ENCODE assay signal across 30 cellular contexts in the genomic region with DNA sequence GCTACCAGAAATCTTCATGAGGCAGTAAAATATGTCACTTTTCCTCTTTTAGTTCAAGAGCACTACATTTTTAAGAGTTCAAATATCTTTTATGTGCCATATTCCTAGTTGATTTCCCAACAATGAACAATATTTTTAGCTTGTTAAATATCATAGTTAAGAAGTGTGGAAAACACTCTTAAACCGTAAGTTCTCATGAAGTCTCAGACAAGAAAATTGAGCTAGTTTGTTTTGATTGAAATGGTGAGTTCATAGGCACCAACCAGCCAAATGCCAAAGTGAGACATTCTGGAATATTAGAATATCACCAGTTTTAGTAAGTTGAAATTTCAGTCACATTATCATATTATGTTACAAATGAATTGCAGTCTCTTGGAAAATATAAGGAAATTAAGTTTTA.
"Had no signal": no experiment of that assay in that cellular context is flagged by ENCODE, and none has a peak within 500 bp of the region (broad histone marks: within the 10 kb centered on the region; RNA-seq: fewer than 3 reads in every experiment).

No MANE protein-coding gene starts in this region.

- H3K4me3 Mint-ChIP-seq: activated CD4-positive, alpha-beta memory T cell treated with anti-CD3 and anti-CD28 coated beads for 36 hours; activated CD4-positive, alpha-beta T cell treated with anti-CD3 and anti-CD28 coated beads for 36 hours; activated CD4-positive, alpha-beta T cell treated with anti-CD3 and anti-CD28 coated beads, Interleukin-2, amount 10 ng/mL, durations not matched to agents 24 days and 14 days; activated CD8-positive, alpha-beta memory T cell treated with anti-CD3 and anti-CD28 coated beads, Interleukin-2, amount 10 ng/mL, durations not matched to agents 7 days and 5 days; activated CD8-positive, alpha-beta T cell treated with anti-CD3 and anti-CD28 coated beads, Interleukin-2, amount 10 ng/mL, durations not matched to agents 7 days and 5 days; activated naive CD4-positive, alpha-beta T cell treated with anti-CD3 and anti-CD28 coated beads for 36 hours; activated naive CD4-positive, alpha-beta T cell treated with anti-CD3 and anti-CD28 coated beads, Interleukin-2, amount 50 U/mL, for 24 hours; activated naive CD8-positive, alpha-beta T cell treated with anti-CD3 and anti-CD28 coated beads for 36 hours; activated naive CD8-positive, alpha-beta T cell treated with anti-CD3 and anti-CD28 coated beads, Interleukin-2, amount 50 U/mL, for 24 hours; activated T-helper 1 cell treated with anti-CD3 and anti-CD28 coated beads, Interleukin-12 subunit alpha, Interleukin-12 subunit beta, Interleukin-2, Interleukin-4 antibody, amounts not matched to agents 30 ng/mL and 10 ng/mL and 1 ng/mL, durations not matched to agents 14 hours and 24 hours and 36 hours; brain had no signal

- H3K27me3 Mint-ChIP-seq: activated CD4-positive, alpha-beta memory T cell treated with anti-CD3 and anti-CD28 coated beads for 36 hours; activated CD4-positive, alpha-beta T cell treated with anti-CD3 and anti-CD28 coated beads for 36 hours; activated CD4-positive, alpha-beta T cell treated with anti-CD3 and anti-CD28 coated beads, Interleukin-2, amount 10 ng/mL, durations not matched to agents 24 days and 14 days; activated CD8-positive, alpha-beta memory T cell treated with anti-CD3 and anti-CD28 coated beads, Interleukin-2, amount 10 ng/mL, durations not matched to agents 7 days and 5 days; activated naive CD8-positive, alpha-beta T cell treated with anti-CD3 and anti-CD28 coated beads for 36 hours; activated naive CD8-positive, alpha-beta T cell treated with anti-CD3 and anti-CD28 coated beads, Interleukin-2, amount 50 U/mL, for 24 hours had no signal

- H3K36me3 ChIP-seq: adrenal gland, ascending aorta, breast epithelium, cardiac muscle cell, colonic mucosa, gastrocnemius medialis had no signal

- H3K4me1 Mint-ChIP-seq: activated CD4-positive, alpha-beta T cell treated with anti-CD3 and anti-CD28 coated beads for 36 hours; activated CD4-positive, alpha-beta T cell treated with anti-CD3 and anti-CD28 coated beads, Interleukin-2, amount 10 ng/mL, durations not matched to agents 24 days and 14 days; activated CD8-positive, alpha-beta memory T cell treated with anti-CD3 and anti-CD28 coated beads, Interleukin-2, amount 10 ng/mL, durations not matched to agents 7 days and 5 days; activated naive CD4-positive, alpha-beta T cell treated with anti-CD3 and anti-CD28 coated beads, Interleukin-2, amount 50 U/mL, for 24 hours; activated naive CD8-positive, alpha-beta T cell treated with anti-CD3 and anti-CD28 coated beads for 36 hours; activated naive CD8-positive, alpha-beta T cell treated with anti-CD3 and anti-CD28 coated beads, Interleukin-2, amount 50 U/mL, for 24 hours had no signal

- H3K4me3 ChIP-seq: adrenal gland, ascending aorta, breast epithelium, cardiac muscle cell, colonic mucosa, gastrocnemius medialis had no signal

- H3K9me3 ChIP-seq: adrenal gland, ascending aorta, breast epithelium, colonic mucosa, gastrocnemius medialis had no signal

- H3K27ac Mint-ChIP-seq: activated CD4-positive, alpha-beta memory T cell treated with anti-CD3 and anti-CD28 coated beads for 36 hours; activated CD4-positive, alpha-beta T cell treated with anti-CD3 and anti-CD28 coated beads for 36 hours; activated CD4-positive, alpha-beta T cell treated with anti-CD3 and anti-CD28 coated beads, Interleukin-2, amount 10 ng/mL, durations not matched to agents 24 days and 14 days; activated CD8-positive, alpha-beta memory T cell treated with anti-CD3 and anti-CD28 coated beads, Interleukin-2, amount 10 ng/mL, durations not matched to agents 7 days and 5 days; activated CD8-positive, alpha-beta T cell treated with anti-CD3 and anti-CD28 coated beads, Interleukin-2, amount 10 ng/mL, durations not matched to agents 7 days and 5 days; activated naive CD4-positive, alpha-beta T cell treated with anti-CD3 and anti-CD28 coated beads for 36 hours; activated naive CD4-positive, alpha-beta T cell treated with anti-CD3 and anti-CD28 coated beads, Interleukin-2, amount 50 U/mL, for 24 hours; activated naive CD8-positive, alpha-beta T cell treated with anti-CD3 and anti-CD28 coated beads for 36 hours; activated naive CD8-positive, alpha-beta T cell treated with anti-CD3 and anti-CD28 coated beads, Interleukin-2, amount 50 U/mL, for 24 hours; activated T-helper 1 cell treated with anti-CD3 and anti-CD28 coated beads, Interleukin-12 subunit alpha, Interleukin-12 subunit beta, Interleukin-2, Interleukin-4 antibody, amounts not matched to agents 30 ng/mL and 10 ng/mL and 1 ng/mL, durations not matched to agents 14 hours and 24 hours and 36 hours; activated T-helper 2 cell treated with anti-CD3 and anti-CD28 coated beads, Interferon-gamma antibody, Interleukin-2, Interleukin-4, amounts not matched to agents 10 μg/mL and 5 μg/mL and 100 μg/mL, durations not matched to agents 14 hours and 24 hours and 36 hours had no signal

- H3K36me3 Mint-ChIP-seq: activated CD4-positive, alpha-beta memory T cell treated with anti-CD3 and anti-CD28 coated beads for 36 hours; activated CD8-positive, alpha-beta memory T cell treated with anti-CD3 and anti-CD28 coated beads, Interleukin-2, amount 10 ng/mL, durations not matched to agents 7 days and 5 days; activated naive CD4-positive, alpha-beta T cell treated with anti-CD3 and anti-CD28 coated beads, Interleukin-2, amount 50 U/mL, for 24 hours; activated naive CD8-positive, alpha-beta T cell treated with anti-CD3 and anti-CD28 coated beads for 36 hours; brain had no signal

- H3K9me3 Mint-ChIP-seq: activated CD4-positive, alpha-beta memory T cell treated with anti-CD3 and anti-CD28 coated beads for 36 hours; activated CD4-positive, alpha-beta T cell treated with anti-CD3 and anti-CD28 coated beads, Interleukin-2, amount 10 ng/mL, durations not matched to agents 24 days and 14 days; activated naive CD4-positive, alpha-beta T cell treated with anti-CD3 and anti-CD28 coated beads for 36 hours; activated naive CD4-positive, alpha-beta T cell treated with anti-CD3 and anti-CD28 coated beads, Interleukin-2, amount 50 U/mL, for 24 hours; activated naive CD8-positive, alpha-beta T cell treated with anti-CD3 and anti-CD28 coated beads for 36 hours; activated naive CD8-positive, alpha-beta T cell treated with anti-CD3 and anti-CD28 coated beads, Interleukin-2, amount 50 U/mL, for 24 hours; activated T-helper 1 cell treated with anti-CD3 and anti-CD28 coated beads, Interleukin-12 subunit alpha, Interleukin-12 subunit beta, Interleukin-2, Interleukin-4 antibody, amounts not matched to agents 30 ng/mL and 10 ng/mL and 1 ng/mL, durations not matched to agents 14 hours and 24 hours and 36 hours; activated T-helper 2 cell treated with anti-CD3 and anti-CD28 coated beads, Interferon-gamma antibody, Interleukin-2, Interleukin-4, amounts not matched to agents 10 μg/mL and 5 μg/mL and 100 μg/mL, durations not matched to agents 14 hours and 24 hours and 36 hours; brain had no signal

- H3K27ac ChIP-seq: adrenal gland, ascending aorta, cardiac muscle cell, colonic mucosa, foreskin keratinocyte, gastrocnemius medialis had no signal

- ATAC-seq: activated CD4-positive, alpha-beta T cell treated with anti-CD3 and anti-CD28 coated beads for 36 hours; activated CD8-positive, alpha-beta memory T cell treated with anti-CD3 and anti-CD28 coated beads, Interleukin-2, amount 10 ng/mL, durations not matched to agents 7 days and 5 days; activated CD8-positive, alpha-beta T cell treated with anti-CD3 and anti-CD28 coated beads, Interleukin-2, amount 10 ng/mL, durations not matched to agents 7 days and 5 days; activated naive CD8-positive, alpha-beta T cell treated with anti-CD3 and anti-CD28 coated beads, Interleukin-2, amount 50 U/mL, for 24 hours; esophagus mucosa; foreskin keratinocyte; gastrocnemius medialis had no signal

- DNase-seq: activated CD4-positive, alpha-beta memory T cell treated with anti-CD3 and anti-CD28 coated beads for 36 hours; activated CD4-positive, alpha-beta T cell treated with anti-CD3 and anti-CD28 coated beads for 36 hours; activated CD4-positive, alpha-beta T cell treated with anti-CD3 and anti-CD28 coated beads, Interleukin-2, amount 10 ng/mL, durations not matched to agents 24 days and 14 days; activated CD4-positive, CD25-positive, alpha-beta regulatory T cell; activated CD4-positive, CD25-positive, alpha-beta regulatory T cell treated with anti-CD3 and anti-CD28 coated beads, Interleukin-2, amount 50 U/mL, for 72 hours; activated CD8-positive, alpha-beta memory T cell treated with anti-CD3 and anti-CD28 coated beads, Interleukin-2, amount 10 ng/mL, durations not matched to agents 7 days and 5 days; activated CD8-positive, alpha-beta memory T cell treated with anti-CD3 and anti-CD28 coated beads, Interleukin-2, amount 50 U/mL, for 4 hours; activated CD8-positive, alpha-beta T cell treated with anti-CD3 and anti-CD28 coated beads, Interleukin-2, amount 10 ng/mL, durations not matched to agents 7 days and 5 days; activated effector memory CD4-positive, alpha-beta T cell treated with anti-CD3 and anti-CD28 coated beads, Interleukin-2, amount 50 U/mL, for 16 hours; activated naive CD4-positive, alpha-beta T cell treated with anti-CD3 and anti-CD28 coated beads for 36 hours; activated naive CD8-positive, alpha-beta T cell treated with anti-CD3 and anti-CD28 coated beads for 36 hours; activated naive CD8-positive, alpha-beta T cell treated with anti-CD3 and anti-CD28 coated beads, Interleukin-2, amount 50 U/mL, for 24 hours; activated T-cell treated with anti-CD3 and anti-CD28 coated beads, Interleukin-2, amount 50 U/mL, for 1 hour; activated T-cell treated with anti-CD3 and anti-CD28 coated beads, Interleukin-2, amount 50 U/mL, for 48 hours; adrenal gland; central memory CD4-positive, alpha-beta T cell; cerebellar nuclear complex; colonic mucosa; effector CD8-positive, alpha-beta T cell; foreskin keratinocyte; gastrocnemius medialis; T-helper 2 cell had no signal

- H3K27me3 ChIP-seq: adrenal gland, ascending aorta, breast epithelium, cardiac muscle cell, colonic mucosa, foreskin keratinocyte, gastrocnemius medialis had no signal

- H3K4me1 ChIP-seq: colonic mucosa, foreskin keratinocyte had no signal
